21 cellular contexts compared by ENCODE assay signal in genomic region chr21:27173052-27173451, GRCh38.
A peak's percentile ranks its signal among the peaks of the same experiment; 100 is the strongest.
DNase-seq lines count a peak whose midpoint lies in the region; ATAC-seq, FAIRE-seq and TF ChIP-seq lines count a peak whose summit lies in the region.
"Had no signal": no experiment of that assay in that cellular context is flagged by ENCODE, and none has a peak within 500 bp of the region (broad histone marks: within the 10 kb centered on the region; RNA-seq: fewer than 3 reads in every experiment).

No MANE protein-coding gene starts in this region.

- H3K9me3 ChIP-seq in right cardiac atrium (ENCODE audit: control insufficient read depth, low read length): no peaks in the 10 kb centered on the region
- H3K9me3 ChIP-seq in left ventricle myocardium inferior (replicated peaks): no peaks in the 10 kb centered on the region
- no peaks in the 10 kb centered on the region for H3K9me3 ChIP-seq in uterus
- H3K9me3 ChIP-seq in aorta (ENCODE audit: control insufficient read depth, low read length): no peaks in the 10 kb centered on the region

- intact Hi-C loops in Right ventricle myocardium inferior (cut with DNase I) (no loop called here), right cardiac atrium (cut with DNase I) (no loop called here), left ventricle myocardium inferior (cut with micrococcal nuclease) (no loop called here), uterus (cut with DNase I; ENCODE audit: low total_unique reads) (no loop called here), aorta (cut with DNase I) (no loop called here)

- no peak for DNase-seq in Right ventricle myocardium inferior (ENCODE audit: missing footprints)
- DNase-seq in right cardiac atrium: no peak
- DNase-seq in left ventricle myocardium inferior: no peak
- DNase-seq in uterus: no peak
- DNase-seq in activated T-cell treated with anti-CD3 and anti-CD28 coated beads, Interleukin-2, amount 50 U/mL, for 72 hours: no peak
- no peak for DNase-seq in aorta
- DNase-seq: 8988T; CD8-positive, alpha-beta memory T cell; DMS79; KBM-7; NCI-H1436; NCI-H2029 treated with DMSO at 0.1 percent for 48 hours; NCI-H510A; NCI-H774; RPMI8226 had no signal

- H3K27me3 Mint-ChIP-seq in activated T-cell treated with anti-CD3 and anti-CD28 coated beads, Interleukin-2, amount 50 U/mL, for 72 hours (ENCODE audit: low read depth): no peaks in the 10 kb centered on the region
- H3K27me3 Mint-ChIP-seq: CD8-positive, alpha-beta memory T cell had no signal

- H3K36me3 ChIP-seq in left ventricle myocardium inferior (no peaks in the 10 kb centered on the region), uterus (no peaks in the 10 kb centered on the region), aorta (ENCODE audit: control insufficient read depth in 1 of 2, insufficient read depth in 2 of 2, low read length in 1 of 2) (no peaks in the 10 kb centered on the region)
- H3K36me3 ChIP-seq: BLaER1 treated with 17β-estradiol and CSF1 and Interleukin-3, amounts not matched to agents 10 nM and 100 nM had no signal

- H3K4me1 ChIP-seq in right cardiac atrium (ENCODE audit: control insufficient read depth, insufficient read depth, low read length) (no peaks in the 10 kb centered on the region), left ventricle myocardium inferior (peaks cover 4% of the 10 kb centered on the region), uterus (peaks cover 0 to 6% of the 10 kb centered on the region in 2 donors), aorta (ENCODE audit: control insufficient read depth in 1 of 2, insufficient read depth in 2 of 2, low read length in 2 of 2) (no peaks in the 10 kb centered on the region)
- H3K4me1 ChIP-seq: BLaER1 treated with 17β-estradiol and CSF1 and Interleukin-3, amounts not matched to agents 10 nM and 100 nM had no signal

- no peak for TF ChIP-seq POLR2A in uterus (IDR thresholded peaks at IDR 0.05)

- no peak overlapping the region for H3K27ac ChIP-seq in right cardiac atrium (ENCODE audit: low read length)
- H3K27ac ChIP-seq in left ventricle myocardium inferior (replicated peaks): peak overlapping the region; percentile 64
- H3K27ac ChIP-seq in uterus: peak overlapping the region; percentile 67 to 72
- no peak overlapping the region for H3K27ac ChIP-seq in aorta (ENCODE audit: low read depth in 1 of 2, low read length in 2 of 2)
- H3K27ac ChIP-seq: BLaER1 treated with 17β-estradiol and CSF1 and Interleukin-3, amounts not matched to agents 10 nM and 100 nM had no signal

- H3K9me3 Mint-ChIP-seq in activated T-cell treated with anti-CD3 and anti-CD28 coated beads, Interleukin-2, amount 50 U/mL, for 72 hours: peaks cover 6 to 8% of the 10 kb centered on the region in 2 donors

- no peak for TF ChIP-seq CTCF in left ventricle myocardium inferior (IDR thresholded peaks at IDR 0.05; ENCODE audit: borderline replicate concordance)
- no peak for TF ChIP-seq CTCF in uterus (IDR thresholded peaks at IDR 0.05)

- no peaks in the 10 kb centered on the region for H3K4me1 Mint-ChIP-seq in activated T-cell treated with anti-CD3 and anti-CD28 coated beads, Interleukin-2, amount 50 U/mL, for 72 hours (ENCODE audit: low read depth)
- H3K4me1 Mint-ChIP-seq: CD8-positive, alpha-beta memory T cell had no signal

- no peak overlapping the region for H3K27ac Mint-ChIP-seq in activated T-cell treated with anti-CD3 and anti-CD28 coated beads, Interleukin-2, amount 50 U/mL, for 72 hours
- H3K27ac Mint-ChIP-seq: CD8-positive, alpha-beta memory T cell had no signal

- no peaks in the 10 kb centered on the region for H3K27me3 ChIP-seq in right cardiac atrium (ENCODE audit: control insufficient read depth, insufficient read depth)
- no peaks in the 10 kb centered on the region for H3K27me3 ChIP-seq in left ventricle myocardium inferior (ENCODE audit: low read depth)
- no peaks in the 10 kb centered on the region for H3K27me3 ChIP-seq in uterus
- H3K27me3 ChIP-seq in aorta (ENCODE audit: control insufficient read depth in 1 of 2, insufficient read depth in 2 of 2, low read length in 1 of 2): no peaks in the 10 kb centered on the region
- H3K27me3 ChIP-seq: BLaER1 treated with 17β-estradiol and CSF1 and Interleukin-3, amounts not matched to agents 10 nM and 100 nM had no signal

- peak; percentile 15 for FAIRE-seq in endometrium (lab: Jason Lieb, UNC)
- FAIRE-seq: D721Med, GM12892, H54 had no signal

- no peaks in the 10 kb centered on the region for H3K36me3 Mint-ChIP-seq in activated T-cell treated with anti-CD3 and anti-CD28 coated beads, Interleukin-2, amount 50 U/mL, for 72 hours (ENCODE audit: insufficient read depth in 2 of 2)
- H3K36me3 Mint-ChIP-seq: CD8-positive, alpha-beta memory T cell had no signal

- H3K4me3 ChIP-seq in right cardiac atrium (ENCODE audit: low read length): no peak overlapping the region
- H3K4me3 ChIP-seq in left ventricle myocardium inferior: no peak overlapping the region
- H3K4me3 ChIP-seq in uterus: no peak overlapping the region
- no peak overlapping the region for H3K4me3 ChIP-seq in aorta (ENCODE audit: low read length in 2 of 2)
- H3K4me3 ChIP-seq: BLaER1 treated with 17β-estradiol and CSF1 and Interleukin-3, amounts not matched to agents 10 nM and 100 nM had no signal

- no peak overlapping the region for H3K4me3 Mint-ChIP-seq in activated T-cell treated with anti-CD3 and anti-CD28 coated beads, Interleukin-2, amount 50 U/mL, for 72 hours
- H3K4me3 Mint-ChIP-seq: CD8-positive, alpha-beta memory T cell had no signal

- peak; percentile 28 for ATAC-seq in Right ventricle myocardium inferior
- no peak for ATAC-seq in right cardiac atrium
- no peak for ATAC-seq in activated T-cell treated with anti-CD3 and anti-CD28 coated beads, Interleukin-2, amount 50 U/mL, for 72 hours (replicated peaks in 1 of 2)
- no peak for ATAC-seq in GM19397 (IDR thresholded peaks at IDR 0.05; ENCODE audit: unreplicated experiment)
- ATAC-seq in aorta (ENCODE audit: low FRiP score): no peak

Comparison
In these comparisons a context has a peak if more than half of its experiments do, and no peak if none do; other contexts are left out.
1. H3K27ac ChIP-seq: peak in left ventricle myocardium inferior (single experiment) and uterus (2 of 2); none in right cardiac atrium (single experiment) and aorta (0 of 2).